In the genomic region with DNA sequence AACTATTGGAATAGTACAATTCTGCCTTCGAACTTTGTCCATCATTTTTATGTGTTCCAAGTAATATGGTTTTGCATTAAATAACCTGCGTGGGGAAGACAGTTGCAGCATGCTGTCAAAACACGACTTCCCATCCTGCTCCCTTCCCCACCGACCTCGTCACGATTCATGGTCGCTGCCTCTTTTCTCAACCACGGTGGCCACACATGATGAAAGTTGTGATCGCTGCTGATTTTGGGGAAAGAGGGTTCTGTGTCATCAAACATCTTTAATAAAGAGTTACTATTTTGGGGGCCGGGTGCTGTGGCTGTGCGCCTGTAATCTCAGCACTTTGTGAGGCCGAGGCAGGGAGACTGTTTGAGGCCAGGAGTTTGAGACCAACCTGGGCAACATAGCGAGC, we compare ENCODE assay signal across 25 cellular contexts. TPM values are rescaled to one million over a fixed set of nuclear protein-coding genes. Genes with fewer than 3 reads are reported as not detected.
DNase-seq lines count a peak whose midpoint lies in the region.
"Had no signal": no experiment of that assay in that cellular context is flagged by ENCODE, and none has a peak within 500 bp of the region (broad histone marks: within the 10 kb centered on the region; RNA-seq: fewer than 3 reads in every experiment).

No MANE protein-coding gene starts in this region.

- DNase-seq in activated CD4-positive, alpha-beta T cell treated with anti-CD3 and anti-CD28 coated beads for 48 hours = peak; percentile 54
- no peak for DNase-seq in activated CD4-positive, alpha-beta T cell treated with anti-CD3 and anti-CD28 coated beads, Interleukin-2, amount 50 U/mL, for 1 hour
- peak; percentile 43 to 49 for DNase-seq in activated T-cell treated with anti-CD3 and anti-CD28 coated beads, Interleukin-2, amount 50 U/mL, for 48 hours
- DNase-seq in activated T-cell treated with anti-CD3 and anti-CD28 coated beads, Interleukin-2, amount 50 U/mL, for 1 hour = no peak
- peak in 2 of 3 donors; percentile 2 to 16 for DNase-seq in stimulated activated CD4-positive, alpha-beta T cell treated with anti-CD3 and anti-CD28 coated beads, TNF-alpha, amount 100 ng/mL, for 48 hours (ENCODE audit: low read depth in 3 of 3)
- DNase-seq in stimulated activated CD4-positive, alpha-beta T cell treated with anti-CD3 and anti-CD28 coated beads, Interleukin-12 subunit alpha, Interleukin-12 subunit beta, amount 100 ng/mL, for 4 hours = no peak
- DNase-seq in ureter (ENCODE audit: low spot score) (peak; percentile 3), NCI-H526 treated with DMSO at 0.1 percent for 48 hours (lab: John Stamatoyannopoulos, UW) (no peak)
- DNase-seq: 8988T; AML-193; C1 segment of cervical spinal cord; CD8-positive, alpha-beta T cell; DND-41; GM23248; H9; Karpas-422; MV-4-11; NCI-H1105 treated with DMSO at 0.1 percent for 48 hours; NCI-H2081; NCI-H2171; NCI-H345; NCI-H524 treated with DMSO at 0.1 percent for 48 hours; Peyer's patch had no signal

RNA-seq across cellular contexts. Expression of gene SLC7A9, which starts 4.0 kb away (rescaled TPM):
- 0.70 TPM for total RNA-seq in ureter
- total RNA-seq: CD8-positive, alpha-beta T cell; GM23248; H9; M059J; OCI-LY7 had no signal

Comparison
In these comparisons a context has a peak if more than half of its experiments do, and no peak if none do; other contexts are left out.
1. DNase-seq: peak in activated CD4-positive, alpha-beta T cell treated with anti-CD3 and anti-CD28 coated beads for 48 hours (single experiment), activated T-cell treated with anti-CD3 and anti-CD28 coated beads, Interleukin-2, amount 50 U/mL, for 48 hours (2 of 2), stimulated activated CD4-positive, alpha-beta T cell treated with anti-CD3 and anti-CD28 coated beads, TNF-alpha, amount 100 ng/mL, for 48 hours (2 of 3) and ureter (single experiment); none in activated CD4-positive, alpha-beta T cell treated with anti-CD3 and anti-CD28 coated beads, Interleukin-2, amount 50 U/mL, for 1 hour (single experiment), activated T-cell treated with anti-CD3 and anti-CD28 coated beads, Interleukin-2, amount 50 U/mL, for 1 hour (single experiment), stimulated activated CD4-positive, alpha-beta T cell treated with anti-CD3 and anti-CD28 coated beads, Interleukin-12 subunit alpha, Interleukin-12 subunit beta, amount 100 ng/mL, for 4 hours (single experiment) and NCI-H526 treated with DMSO at 0.1 percent for 48 hours (single experiment).